ENCODE assay signal across 7 cellular contexts in the genomic region with DNA sequence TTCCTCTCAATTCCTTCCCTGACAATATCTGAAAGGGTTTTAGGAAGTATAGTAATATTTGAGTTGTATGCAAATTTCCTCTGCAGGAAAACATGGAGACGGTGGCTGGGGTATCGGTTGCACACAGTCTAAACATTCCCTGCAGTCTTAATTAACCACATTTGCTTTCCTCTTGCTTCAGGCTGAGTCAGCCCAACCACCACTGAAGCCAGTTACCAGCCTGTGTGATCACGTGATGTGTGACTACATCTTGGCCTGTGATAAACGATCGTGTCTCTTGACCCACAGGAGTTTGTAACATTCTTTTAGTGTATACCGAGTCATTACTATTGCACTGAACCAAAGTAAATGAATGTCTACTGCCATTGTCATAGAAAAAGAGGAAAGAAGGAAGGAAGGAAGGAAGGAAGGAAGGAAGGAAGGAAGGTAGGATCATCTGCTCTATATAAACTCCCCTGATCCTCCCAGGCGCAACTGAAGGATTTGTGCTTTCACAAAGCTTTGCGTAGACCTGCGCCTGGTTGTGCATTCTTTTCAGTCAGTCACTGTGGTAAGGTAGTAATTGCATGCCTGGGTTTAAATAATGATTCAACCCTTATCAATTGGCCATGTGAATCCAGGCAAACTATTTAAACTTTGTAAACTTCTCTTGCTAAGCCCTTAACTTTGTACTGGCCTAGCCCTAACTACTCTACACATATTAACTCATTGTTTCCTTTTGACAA.
DNase-seq lines count a peak whose midpoint lies in the region; ATAC-seq and TF ChIP-seq lines count a peak whose summit lies in the region.

No MANE protein-coding gene starts in this region.

- no peak for TF ChIP-seq RAD21 in SK-N-SH (IDR thresholded peaks at IDR 0.05; ENCODE audit: low read length)

- TF ChIP-seq CTCF in SK-N-SH (IDR thresholded peaks at IDR 0.05): no peak

- H3K4me1 ChIP-seq in SK-N-SH (ENCODE audit: control insufficient read depth in 1 of 2, insufficient read depth in 2 of 2, low read depth in 1 of 2, low read length in 1 of 2): no peaks in the 10 kb centered on the region; a peak in 1 of 4 replicates

- ATAC-seq in GM18870 (IDR thresholded peaks at IDR 0.05; ENCODE audit: unreplicated experiment) (no peak), HG02970 (IDR thresholded peaks at IDR 0.05; ENCODE audit: low FRiP score, unreplicated experiment) (no peak)

- DNase-seq in HCEC 1CT: peak; percentile 98
- peak; percentile 2 for DNase-seq in SK-N-SH
- DNase-seq in globus pallidus (ENCODE audit: low spot score): peak; percentile 76
- peak; percentile 56 for DNase-seq in stromal cell of bone marrow (ENCODE audit: low read depth)
- no peak for DNase-seq in middle frontal gyrus (ENCODE audit: extremely low spot score, low spot score)

- no peaks in the 10 kb centered on the region for H3K27me3 ChIP-seq in SK-N-SH (ENCODE audit: insufficient read depth)

- no peaks in the 10 kb centered on the region for H3K9me2 ChIP-seq in SK-N-SH

- no peaks in the 10 kb centered on the region for H3F3A ChIP-seq in SK-N-SH (replicated peaks; ENCODE audit: insufficient read depth)

- no peak overlapping the region for H3K27ac ChIP-seq in SK-N-SH (ENCODE audit: low read depth in 2 of 2, low read length in 1 of 2)

- no peaks in the 10 kb centered on the region for H3K36me3 ChIP-seq in SK-N-SH (replicated peaks in 1 of 2; ENCODE audit: control insufficient read depth in 1 of 2, insufficient read depth in 2 of 2, low read length in 1 of 2)

- H3K9ac ChIP-seq in SK-N-SH: no peak overlapping the region

- WGBS in SK-N-SH (ENCODE audit: low lambda C conversion rate): 33% methylated on average over 9 of the region's 9 CpGs

- no peak for TF ChIP-seq EP300 in SK-N-SH (IDR thresholded peaks at IDR 0.05; ENCODE audit: borderline replicate concordance in 1 of 2, low read depth in 1 of 2, low read length in 1 of 2)

- H2AFZ ChIP-seq in SK-N-SH (ENCODE audit: low read depth): no peak overlapping the region

- H3K4me3 ChIP-seq in SK-N-SH (ENCODE audit: low read depth in 2 of 2, low read length in 1 of 2): no peak overlapping the region

- H3K4me2 ChIP-seq in SK-N-SH: no peak overlapping the region

- H3K79me2 ChIP-seq in SK-N-SH (ENCODE audit: insufficient read depth): no peaks in the 10 kb centered on the region

- CTCF ChIA-PET in SK-N-SH (lab: Yijun Ruan, JAX): no interaction called here

- H4K20me1 ChIP-seq in SK-N-SH (ENCODE audit: insufficient read depth): no peaks in the 10 kb centered on the region

- no peaks in the 10 kb centered on the region for H3K9me3 ChIP-seq in SK-N-SH

- POLR2A ChIA-PET in SK-N-SH (lab: Yijun Ruan, JAX): no interaction called here

TF ChIP-seq in SK-N-SH, 30 proteins besides CTCF, POLR2A, EP300 and RAD21:
- TF ChIP-seq MXI1 (IDR thresholded peaks at IDR 0.05; ENCODE audit: low read depth, low read length): no peak
- TF ChIP-seq FOXM1 (IDR thresholded peaks at IDR 0.05; ENCODE audit: low read depth): no peak
- TF ChIP-seq FOSL2 (IDR thresholded peaks at IDR 0.05; ENCODE audit: borderline replicate concordance, low read depth): 0 out of 2 replicates have a peak, but pooled peaks have one; percentile 7
- TF ChIP-seq, protein P1, sequence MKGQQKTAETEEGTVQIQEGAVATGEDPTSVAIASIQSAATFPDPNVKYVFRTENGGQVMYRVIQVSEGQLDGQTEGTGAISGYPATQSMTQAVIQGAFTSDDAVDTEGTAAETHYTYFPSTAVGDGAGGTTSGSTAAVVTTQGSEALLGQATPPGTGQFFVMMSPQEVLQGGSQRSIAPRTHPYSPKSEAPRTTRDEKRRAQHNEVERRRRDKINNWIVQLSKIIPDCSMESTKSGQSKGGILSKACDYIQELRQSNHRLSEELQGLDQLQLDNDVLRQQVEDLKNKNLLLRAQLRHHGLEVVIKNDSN (IDR thresholded peaks at IDR 0.05; ENCODE audit: borderline replicate concordance, low read depth): peak; percentile 79
- TF ChIP-seq, protein P2, sequence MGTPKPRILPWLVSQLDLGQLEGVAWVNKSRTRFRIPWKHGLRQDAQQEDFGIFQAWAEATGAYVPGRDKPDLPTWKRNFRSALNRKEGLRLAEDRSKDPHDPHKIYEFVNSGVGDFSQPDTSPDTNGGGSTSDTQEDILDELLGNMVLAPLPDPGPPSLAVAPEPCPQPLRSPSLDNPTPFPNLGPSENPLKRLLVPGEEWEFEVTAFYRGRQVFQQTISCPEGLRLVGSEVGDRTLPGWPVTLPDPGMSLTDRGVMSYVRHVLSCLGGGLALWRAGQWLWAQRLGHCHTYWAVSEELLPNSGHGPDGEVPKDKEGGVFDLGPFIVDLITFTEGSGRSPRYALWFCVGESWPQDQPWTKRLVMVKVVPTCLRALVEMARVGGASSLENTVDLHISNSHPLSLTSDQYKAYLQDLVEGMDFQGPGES (IDR thresholded peaks at IDR 0.05; ENCODE audit: low read depth, low read length): no peak
